Comparison of ENCODE assay signal across 8 cellular contexts in genomic region chr20:53579581-53580375, GRCh38. TPM values are rescaled to one million over a fixed set of nuclear protein-coding genes. Genes with fewer than 3 reads are reported as not detected.
DNase-seq lines count a peak whose midpoint lies in the region; ATAC-seq lines count a peak whose summit lies in the region.

No MANE protein-coding gene starts in this region.

- peak; percentile 37 for DNase-seq in Caki2 (ENCODE audit: low read depth)
- peak; percentile 62 for DNase-seq in MG63
- DNase-seq in activated naive CD8-positive, alpha-beta T cell treated with anti-CD3 and anti-CD28 coated beads, Interleukin-2, amount 50 U/mL, for 24 hours: peak; percentile 27
- DNase-seq in islet precursor cell: peak; percentile 71
- DNase-seq in effector CD8-positive, alpha-beta T cell (lab: John Stamatoyannopoulos, UW): no peak
- DNase-seq in DMS79 treated with DMSO at 0.1 percent for 48 hours (lab: John Stamatoyannopoulos, UW): no peak

- peaks cover 97% of the 10 kb centered on the region for H3K4me1 Mint-ChIP-seq in activated naive CD8-positive, alpha-beta T cell treated with anti-CD3 and anti-CD28 coated beads, Interleukin-2, amount 50 U/mL, for 24 hours

- in situ Hi-C loops in Caki2 (cut with HindIII; ENCODE audit: low pct_unique_long_range_greater_than_20kb, low sequenced_read_pairs): no loop called here

- peak; percentile 25 for ATAC-seq in activated naive CD8-positive, alpha-beta T cell treated with anti-CD3 and anti-CD28 coated beads, Interleukin-2, amount 50 U/mL, for 24 hours
- no peak for ATAC-seq in GM18867 (IDR thresholded peaks at IDR 0.05; ENCODE audit: unreplicated experiment)

- no peaks in the 10 kb centered on the region for H3K9me3 Mint-ChIP-seq in activated naive CD8-positive, alpha-beta T cell treated with anti-CD3 and anti-CD28 coated beads, Interleukin-2, amount 50 U/mL, for 24 hours

- H3K4me1 ChIP-seq in subcutaneous abdominal adipose tissue (ENCODE audit: control insufficient read depth in 5 of 5, insufficient read depth in 5 of 5, low read length in 5 of 5): peaks cover 5 to 50% (median 43%) of the 10 kb centered on the region in 5 donors

- peak overlapping the region; percentile 90 for H3K27ac ChIP-seq in subcutaneous abdominal adipose tissue (ENCODE audit: low read depth, low read length)

- peak overlapping the region; percentile 9 to 85 (median 66) for H3K9ac ChIP-seq in subcutaneous abdominal adipose tissue (ENCODE audit: low read length in 5 of 5)

- peaks cover 62% of the 10 kb centered on the region for H3K36me3 Mint-ChIP-seq in activated naive CD8-positive, alpha-beta T cell treated with anti-CD3 and anti-CD28 coated beads, Interleukin-2, amount 50 U/mL, for 24 hours (ENCODE audit: low read depth)

- H3K27me3 ChIP-seq in MG63 (no peaks in the 10 kb centered on the region), subcutaneous abdominal adipose tissue (ENCODE audit: control insufficient read depth in 5 of 5, insufficient read depth in 4 of 5, low read length in 5 of 5) (no peaks in the 10 kb centered on the region)

- H3K9me3 ChIP-seq in MG63 (no peaks in the 10 kb centered on the region), subcutaneous abdominal adipose tissue (ENCODE audit: control insufficient read depth in 5 of 5, low read length in 5 of 5) (no peaks in the 10 kb centered on the region)

- H3K27me3 Mint-ChIP-seq in activated naive CD8-positive, alpha-beta T cell treated with anti-CD3 and anti-CD28 coated beads, Interleukin-2, amount 50 U/mL, for 24 hours: no peaks in the 10 kb centered on the region

- peak overlapping the region; percentile 95 for H3K27ac Mint-ChIP-seq in activated naive CD8-positive, alpha-beta T cell treated with anti-CD3 and anti-CD28 coated beads, Interleukin-2, amount 50 U/mL, for 24 hours

- peak overlapping the region; percentile 53 for H3K4me3 ChIP-seq in MG63
- H3K4me3 ChIP-seq in subcutaneous abdominal adipose tissue (ENCODE audit: low read depth in 1 of 5, low read length in 5 of 5): peak overlapping the region; percentile 12 to 40 (median 22)

- H3K36me3 ChIP-seq in MG63 (peaks cover 78% of the 10 kb centered on the region), subcutaneous abdominal adipose tissue (ENCODE audit: control insufficient read depth in 5 of 5, insufficient read depth in 5 of 5, low read length in 5 of 5) (peaks cover 11 to 57% (median 50%) of the 10 kb centered on the region in 5 donors)

- H3K4me3 Mint-ChIP-seq in activated naive CD8-positive, alpha-beta T cell treated with anti-CD3 and anti-CD28 coated beads, Interleukin-2, amount 50 U/mL, for 24 hours: peak overlapping the region; percentile 85

RNA-seq across cellular contexts. Expression of gene ZNF217, which starts 13.9 kb away (rescaled TPM):
- 21.4 and 25.0 TPM in 2 replicates for total RNA-seq in Caki2 (2014; rRNA removed; shearing (Covaris generic); ENCODE audit: low replicate concordance)
- 15.7 and 22.6 TPM in 2 replicates for total RNA-seq in MG63 (2014; rRNA removed; shearing (Covaris generic); ENCODE audit: low replicate concordance)

Comparison
In these comparisons a context has a peak if more than half of its experiments do, and no peak if none do; other contexts are left out.
1. DNase-seq: peak in Caki2 (single experiment), MG63 (single experiment), activated naive CD8-positive, alpha-beta T cell treated with anti-CD3 and anti-CD28 coated beads, Interleukin-2, amount 50 U/mL, for 24 hours (single experiment) and islet precursor cell (single experiment); none in effector CD8-positive, alpha-beta T cell (single experiment) and DMS79 treated with DMSO at 0.1 percent for 48 hours (single experiment).